ENCODE assay signal across 8 cellular contexts in the genomic region with DNA sequence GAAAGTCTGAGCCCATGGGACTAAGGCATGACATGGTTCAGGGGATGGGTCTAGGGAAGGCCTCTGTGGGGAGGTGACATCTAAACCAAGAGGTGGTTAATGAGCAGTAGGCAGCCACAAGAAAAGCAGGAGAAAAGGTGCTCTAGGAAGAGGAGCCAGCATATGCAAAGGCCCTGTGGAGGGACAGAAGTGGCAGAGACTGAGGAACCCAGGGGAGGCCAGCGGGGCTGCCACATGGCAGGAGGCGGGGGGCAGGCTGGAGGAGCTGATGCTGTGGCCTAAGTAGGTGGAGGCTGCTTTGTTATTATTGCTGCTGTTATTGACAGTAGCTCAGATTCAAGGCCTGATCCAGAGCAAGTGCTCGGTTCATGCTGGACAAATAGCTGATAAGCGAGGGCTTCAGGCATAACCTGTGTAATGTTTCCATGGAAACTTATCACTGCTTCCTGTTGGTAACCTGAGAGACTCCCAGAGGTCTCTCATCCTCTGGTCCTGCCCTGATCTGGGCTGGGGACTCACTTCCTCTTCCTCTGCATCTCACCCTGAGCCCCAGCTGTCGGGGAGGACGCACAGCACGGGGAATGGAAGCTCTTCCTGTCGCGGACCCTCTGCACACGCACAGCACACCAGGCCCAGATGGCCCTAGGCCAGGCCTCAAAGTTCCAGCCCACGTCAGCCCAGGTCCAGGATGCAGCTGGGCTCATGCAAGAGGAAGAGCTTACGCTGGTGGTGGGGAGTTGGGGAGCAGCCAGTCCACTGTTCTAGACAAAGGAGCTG.
A peak's percentile ranks its signal among the peaks of the same experiment; 100 is the strongest.
DNase-seq lines count a peak whose midpoint lies in the region; ATAC-seq and TF ChIP-seq lines count a peak whose summit lies in the region.

No MANE protein-coding gene starts in this region.

- H4K20me1 ChIP-seq in DOHH2 (ENCODE audit: control insufficient read depth, insufficient read depth, low read depth, low read length), result no peaks in the 10 kb centered on the region

- DNase-seq in NCI-H2171 (lab: John Stamatoyannopoulos, UW), result peak; percentile 19
- no peak for DNase-seq in effector memory CD8-positive, alpha-beta T cell
- DNase-seq in putamen (ENCODE audit: low spot score), result peak; percentile 54
- no peak for DNase-seq in middle frontal gyrus (ENCODE audit: extremely low spot score, low spot score)
- DNase-seq in AG08395 (ENCODE audit: low spot score), result no peak

- H3K9me3 Mint-ChIP-seq in effector memory CD8-positive, alpha-beta T cell, result no peaks in the 10 kb centered on the region

- peaks cover 54% of the 10 kb centered on the region for H3K4me1 ChIP-seq in DOHH2 (ENCODE audit: control insufficient read depth, low read length)

- no peak for TF ChIP-seq CTCF in DOHH2 (IDR thresholded peaks at IDR 0.05; ENCODE audit: low read depth, low read length, poor library complexity, severe bottlenecking)

- peak; percentile 56 for ATAC-seq in GM21515 (IDR thresholded peaks at IDR 0.05; ENCODE audit: unreplicated experiment)
- peak; percentile 69 for ATAC-seq in effector memory CD8-positive, alpha-beta T cell (replicated peaks)
- ATAC-seq in GM19455 (IDR thresholded peaks at IDR 0.05; ENCODE audit: unreplicated experiment), result no peak

- no peak overlapping the region for H3K4me3 Mint-ChIP-seq in effector memory CD8-positive, alpha-beta T cell

- H3K27ac Mint-ChIP-seq in effector memory CD8-positive, alpha-beta T cell, result peak overlapping the region; percentile 15 to 30

- H3K27ac ChIP-seq in DOHH2 (ENCODE audit: low read depth, low read length), result peak overlapping the region; percentile 71

- no peaks in the 10 kb centered on the region for H3K36me3 ChIP-seq in DOHH2 (ENCODE audit: control insufficient read depth, low read length)

- H3K9me2 ChIP-seq in DOHH2 (replicated peaks; ENCODE audit: control insufficient read depth, low read length), result no peaks in the 10 kb centered on the region

- no peaks in the 10 kb centered on the region for H3K27me3 ChIP-seq in DOHH2 (ENCODE audit: control insufficient read depth, low read length)

- H3K4me2 ChIP-seq in DOHH2 (ENCODE audit: low read length), result peak overlapping the region; percentile 59

- 0 out of 2 replicates have a peak, but pooled peaks cover 2% of the 10 kb centered on the region for H3F3A ChIP-seq in DOHH2 (ENCODE audit: control insufficient read depth, insufficient read depth)

- H3K36me3 Mint-ChIP-seq in effector memory CD8-positive, alpha-beta T cell (ENCODE audit: insufficient read depth), result peaks cover 2% of the 10 kb centered on the region

- H3K27me3 Mint-ChIP-seq in effector memory CD8-positive, alpha-beta T cell, result peaks cover 2% of the 10 kb centered on the region in 2 donors

- peak overlapping the region; percentile 37 for H3K4me3 ChIP-seq in DOHH2 (ENCODE audit: low read length)

- H3K9me3 ChIP-seq in DOHH2 (ENCODE audit: control insufficient read depth, insufficient read depth, low read length), result no peaks in the 10 kb centered on the region

- no peaks in the 10 kb centered on the region for H3K79me2 ChIP-seq in DOHH2 (ENCODE audit: control insufficient read depth, low read length)

- H3K4me1 Mint-ChIP-seq in effector memory CD8-positive, alpha-beta T cell (ENCODE audit: low read depth in 2 of 2), result peaks cover 9 to 11% of the 10 kb centered on the region in 2 donors

Comparison
In these comparisons a context has a peak if more than half of its experiments do, and no peak if none do; other contexts are left out.
1. DNase-seq: peak in NCI-H2171 (single experiment) and putamen (single experiment); none in effector memory CD8-positive, alpha-beta T cell (0 of 3), middle frontal gyrus (single experiment) and AG08395 (single experiment).